In genomic region chr12:3872800-3873636, GRCh38 we compare ENCODE assay signal across 1 cellular context.
TF ChIP-seq lines count a peak whose summit lies in the region.

Gene PARP11, minus strand, starts transcription at chr12:3873399. Its CDS starts 170 bp downstream, at chr12:3873229.

TF ChIP-seq in HepG2, 621 proteins besides CTCF, POLR2A, EP300 and RAD21 (continued from another document and continues in another):
- TF ChIP-seq ZNF687 (CRISPR knock-in tag; IDR thresholded peaks at IDR 0.05), result peak; percentile 51
- no peak for TF ChIP-seq ZNF639 (CRISPR knock-in tag; conservative IDR thresholded peaks at IDR 0.05)
- no peak for TF ChIP-seq CREBL2 (CRISPR knock-in tag; IDR thresholded peaks at IDR 0.05; ENCODE audit: borderline replicate concordance)
- no peak for TF ChIP-seq PAWR (CRISPR knock-in tag; IDR thresholded peaks at IDR 0.05; ENCODE audit: borderline replicate concordance)
- peak; percentile 39 for TF ChIP-seq THAP11 (CRISPR knock-in tag; IDR thresholded peaks at IDR 0.05)
- no peak for TF ChIP-seq FIP1L1 (IDR thresholded peaks at IDR 0.05; ENCODE audit: borderline replicate concordance, insufficient read depth, low read depth, low read length)
- no peak; the same call in 1 of the 2 replicates for TF ChIP-seq ERF (CRISPR knock-in tag; IDR thresholded peaks at IDR 0.05)
- no peak for TF ChIP-seq CAMTA2 (CRISPR knock-in tag; IDR thresholded peaks at IDR 0.05; ENCODE audit: borderline replicate concordance)
- peak; percentile 73 for TF ChIP-seq NFYB (CRISPR knock-in tag; IDR thresholded peaks at IDR 0.05)
- TF ChIP-seq RXRA (CRISPR knock-in tag; IDR thresholded peaks at IDR 0.05), result no peak
- no peak for TF ChIP-seq ZNF232 (CRISPR knock-in tag; IDR thresholded peaks at IDR 0.05; ENCODE audit: borderline replicate concordance)
- TF ChIP-seq ZNF44 (CRISPR knock-in tag; IDR thresholded peaks at IDR 0.05), result no peak
- no peak for TF ChIP-seq HNF1A (IDR thresholded peaks at IDR 0.05; ENCODE audit: low read depth)
- no peak for TF ChIP-seq HNF1A (CRISPR knock-in tag; IDR thresholded peaks at IDR 0.05; ENCODE audit: borderline replicate concordance)
- TF ChIP-seq ZNF800 (CRISPR knock-in tag; IDR thresholded peaks at IDR 0.05), result no peak
- TF ChIP-seq KAT7 (CRISPR knock-in tag; IDR thresholded peaks at IDR 0.05; ENCODE audit: borderline replicate concordance), result no peak
- peak; percentile 49; the same call in 1 of the 2 replicates for TF ChIP-seq MAX (IDR thresholded peaks at IDR 0.05)
- TF ChIP-seq SIN3B (IDR thresholded peaks at IDR 0.05; ENCODE audit: low read length), result no peak
- no peak for TF ChIP-seq CERS6 (CRISPR knock-in tag; IDR thresholded peaks at IDR 0.05)
- no peak for TF ChIP-seq MLLT10 (CRISPR knock-in tag; IDR thresholded peaks at IDR 0.05)
- no peak for TF ChIP-seq ZSCAN20 (CRISPR knock-in tag; IDR thresholded peaks at IDR 0.05; ENCODE audit: borderline replicate concordance)
- no peak for TF ChIP-seq ZNF781 (CRISPR knock-in tag; IDR thresholded peaks at IDR 0.05; ENCODE audit: borderline replicate concordance, not compliant biosample characterization)
- no peak for TF ChIP-seq ZNF143 (CRISPR knock-in tag; IDR thresholded peaks at IDR 0.05)
- peak; percentile 59; the same call in 1 of the 2 replicates for TF ChIP-seq ARID4A (CRISPR knock-in tag; IDR thresholded peaks at IDR 0.05; ENCODE audit: borderline replicate concordance)
- no peak for TF ChIP-seq FOXA3 (CRISPR knock-in tag; IDR thresholded peaks at IDR 0.05)
- TF ChIP-seq ELF3 (CRISPR knock-in tag; IDR thresholded peaks at IDR 0.05), result 0 out of 2 replicates have a peak, but pooled peaks have one; percentile 20
- no peak for TF ChIP-seq TARDBP (CRISPR knock-in tag; IDR thresholded peaks at IDR 0.05)
- TF ChIP-seq ZNF441 (CRISPR knock-in tag; IDR thresholded peaks at IDR 0.05; ENCODE audit: borderline replicate concordance), result 0 out of 2 replicates have a peak, but pooled peaks have one; percentile 35
- TF ChIP-seq SCMH1 (CRISPR knock-in tag; IDR thresholded peaks at IDR 0.05; ENCODE audit: borderline replicate concordance), result no peak
- no peak for TF ChIP-seq AKNA (CRISPR knock-in tag; IDR thresholded peaks at IDR 0.05; ENCODE audit: borderline replicate concordance)
- TF ChIP-seq ZNF672 (CRISPR knock-in tag; IDR thresholded peaks at IDR 0.05), result no peak
- no peak for TF ChIP-seq KLF6 (CRISPR knock-in tag; IDR thresholded peaks at IDR 0.05)
- no peak for TF ChIP-seq ZSCAN21 (CRISPR knock-in tag; IDR thresholded peaks at IDR 0.05; ENCODE audit: borderline replicate concordance)
- no peak for TF ChIP-seq FLYWCH1 (CRISPR knock-in tag; IDR thresholded peaks at IDR 0.05)
- no peak for TF ChIP-seq SNAI1 (CRISPR knock-in tag; IDR thresholded peaks at IDR 0.05; ENCODE audit: borderline replicate concordance)
- 0 out of 2 replicates have a peak, but pooled peaks have one; percentile 6 for TF ChIP-seq ZBTB7B (CRISPR knock-in tag; IDR thresholded peaks at IDR 0.05)
- no peak; the same call in 1 of the 2 replicates for TF ChIP-seq ZNF652 (CRISPR knock-in tag; IDR thresholded peaks at IDR 0.05; ENCODE audit: borderline replicate concordance, low read depth)
- no peak for TF ChIP-seq ZNF674 (CRISPR knock-in tag; IDR thresholded peaks at IDR 0.05; ENCODE audit: low read depth)
